8 cellular contexts compared by ENCODE assay signal in the genomic region with DNA sequence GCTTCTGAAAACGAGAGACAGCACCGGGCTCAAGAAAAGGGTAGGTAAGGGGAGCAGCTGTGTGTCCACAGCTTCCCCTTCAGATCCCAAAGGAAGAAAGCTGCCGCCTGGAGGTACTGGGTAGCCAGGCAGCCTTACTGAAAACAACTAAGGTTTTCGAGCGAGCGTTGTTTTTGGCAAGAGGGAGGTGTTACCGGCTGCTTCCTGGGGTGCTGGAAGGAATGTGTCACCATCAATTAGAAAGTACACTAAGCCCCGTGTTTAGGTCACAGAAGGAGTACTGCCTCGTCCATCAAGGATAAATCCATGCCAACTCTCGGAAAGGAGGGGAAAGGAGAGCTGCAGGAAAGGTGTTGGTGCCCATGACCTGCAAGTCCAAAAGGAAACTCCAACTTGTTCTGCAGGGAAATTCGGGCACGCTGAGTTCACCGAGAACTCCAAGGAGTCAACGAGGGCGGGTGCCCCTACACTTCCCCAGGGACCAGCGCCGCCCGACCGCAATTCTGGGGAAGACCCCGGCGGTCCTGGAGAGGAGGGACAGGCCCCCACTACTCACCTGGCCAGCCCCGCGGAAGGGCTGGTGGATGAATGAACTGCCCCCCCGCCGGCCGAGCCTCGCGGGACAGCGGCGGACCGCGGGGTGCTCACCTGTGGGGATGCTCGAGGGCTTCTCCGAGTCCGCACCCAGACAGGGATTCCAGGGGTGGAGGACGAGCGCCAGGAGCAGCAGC. TPM values are rescaled to one million over a fixed set of nuclear protein-coding genes. Genes with fewer than 3 reads are reported as not detected.
A peak's percentile ranks its signal among the peaks of the same experiment; 100 is the strongest.
DNase-seq lines count a peak whose midpoint lies in the region; ATAC-seq, FAIRE-seq and TF ChIP-seq lines count a peak whose summit lies in the region.

No MANE protein-coding gene starts in this region.

- peak overlapping the region; percentile 82 for H3K9ac ChIP-seq in iPS-20b (ENCODE audit: low read depth, low read length)

- peak overlapping the region; percentile 87 to 97 for H3K27ac ChIP-seq in A549
- H3K27ac ChIP-seq in caudate nucleus (ENCODE audit: low read depth, low read length): peak overlapping the region; percentile 85
- peak overlapping the region; percentile 20 for H3K27ac ChIP-seq in iPS-20b (ENCODE audit: low read length)

- CTCF ChIA-PET in A549 (lab: Yijun Ruan, JAX): interaction anchor here (0.5 to 4.5 kb wide), 21 partner anchors 10 to 417 kb away, joined by 3 to 34 read pairs (median 3); no protein-coding TSS in a partner anchor

- TF ChIP-seq CTCF in A549 (IDR thresholded peaks at IDR 0.05): peak; percentile 44; the same call in 2 of the 3 replicates

- H3K27me3 ChIP-seq in iPS-20b (ENCODE audit: insufficient read depth, low read length): peaks cover 17% of the 10 kb centered on the region; the same call in 1 of the 2 replicates

- TF ChIP-seq EP300 in A549 (IDR thresholded peaks at IDR 0.05): no peak

- peaks cover 65% of the 10 kb centered on the region for H3K4me1 ChIP-seq in A549
- peaks cover 13% of the 10 kb centered on the region for H3K4me1 ChIP-seq in iPS-20b (ENCODE audit: insufficient read depth, low read length)

- POLR2A ChIA-PET in A549 (lab: Yijun Ruan, JAX): interaction anchor here (0.6 to 2.5 kb wide), 25 partner anchors 15 to 384 kb away, joined by 3 to 23 read pairs (median 5); a partner anchor contains a TSS

- H3K4me3 ChIP-seq in A549: peak overlapping the region; percentile 90
- peak overlapping the region; percentile 68 for H3K4me3 ChIP-seq in iPS-20b (ENCODE audit: low read length)

- DNase-seq in A549 (ENCODE audit: low read depth in 1 of 2, low spot score in 1 of 2): peak; percentile 65 to 85
- DNase-seq in RCC 7860 (ENCODE audit: low spot score): peak; percentile 83
- DNase-seq in caudate nucleus (lab: John Stamatoyannopoulos, UW): peak in 41 of 61 donors; percentile 2 to 64 (median 35)
- DNase-seq in sciatic nerve (ENCODE audit: low spot score): peak; percentile 67

- FAIRE-seq in A549 (lab: Jason Lieb, UNC) (peak; percentile 59), RCC 7860 (lab: Jason Lieb, UNC) (peak; percentile 67)

- H3K36me3 ChIP-seq in iPS-20b (ENCODE audit: insufficient read depth, low read depth, low read length): no peaks in the 10 kb centered on the region

- H3K4me2 ChIP-seq in A549: peak overlapping the region; percentile 97

- intact Hi-C loops in sciatic nerve (cut with DNase I): no loop called here

- no peak for TF ChIP-seq POLR2A in A549 (IDR thresholded peaks at IDR 0.05; ENCODE audit: low read length)

- peak; percentile 42 to 50; a peak in 4 of 5 replicates for TF ChIP-seq RAD21 in A549 (conservative IDR thresholded peaks at IDR 0.05 in 1 of 2, IDR thresholded peaks at IDR 0.05 in 1 of 2)

- H3K9me3 ChIP-seq in A549 (no peaks in the 10 kb centered on the region), iPS-20b (ENCODE audit: insufficient read depth, low read depth, low read length) (no peaks in the 10 kb centered on the region)

- ATAC-seq in A549: peak; percentile 59 to 60
- peak; percentile 17 for ATAC-seq in GM18502 (IDR thresholded peaks at IDR 0.05; ENCODE audit: poor library complexity, unreplicated experiment)
- ATAC-seq in HG03520 (IDR thresholded peaks at IDR 0.05; ENCODE audit: unreplicated experiment): peak; percentile 3
- ATAC-seq in sciatic nerve: peak; percentile 68
- ATAC-seq in GM18519 (IDR thresholded peaks at IDR 0.05; ENCODE audit: low FRiP score, unreplicated experiment): no peak

- 0% methylated on average over 23 of the region's 37 CpGs for WGBS in A549 (ENCODE audit: missing lambda C conversion rate)

TF ChIP-seq in A549, 52 proteins besides CTCF, POLR2A, EP300 and RAD21:
- no peak for TF ChIP-seq CBX2 (IDR thresholded peaks at IDR 0.05; ENCODE audit: borderline replicate concordance, low read depth)
- peak; percentile 63 for TF ChIP-seq SMC3 (IDR thresholded peaks at IDR 0.05)
- no peak for TF ChIP-seq BHLHE40 (IDR thresholded peaks at IDR 0.05; ENCODE audit: low read depth, low read length)

RNA-seq across cellular contexts. Expression of a gene that starts 0.6 kb away (rescaled TPM):
- polyA plus RNA-seq in A549 (2011; rRNA removed): 161 and 174 TPM in 2 replicates
- polyA plus RNA-seq in A549 (2012; cell fraction: cytosol; rRNA removed): 20.1 and 22.2 TPM in 2 replicates
- polyA plus RNA-seq in A549 (2012; cell fraction: nucleus; rRNA removed): 20.3 and 34.8 TPM in 2 replicates
- 159 to 184 TPM (median 171 TPM) in 3 replicates for polyA plus RNA-seq in A549 (2017; fragmentation: RNase III; extraction: RNeasy Plus Mini Kit Qiagen cat#74134 plus additional on column Dnase treatment)
- 45.9 and 46.7 TPM in 2 replicates for polyA minus RNA-seq in A549 (2011; rRNA and poly(A)+ RNA removed)
- 37.2 TPM for total RNA-seq in sciatic nerve

Comparison
In these comparisons a context has a peak if more than half of its experiments do, and no peak if none do; other contexts are left out.
1. H3K27ac ChIP-seq: peak in every context shown above with its lines; median percentile 92 in A549; 85 in caudate nucleus; 20 in iPS-20b.